ENCODE assay signal across 12 cellular contexts in the genomic region with DNA sequence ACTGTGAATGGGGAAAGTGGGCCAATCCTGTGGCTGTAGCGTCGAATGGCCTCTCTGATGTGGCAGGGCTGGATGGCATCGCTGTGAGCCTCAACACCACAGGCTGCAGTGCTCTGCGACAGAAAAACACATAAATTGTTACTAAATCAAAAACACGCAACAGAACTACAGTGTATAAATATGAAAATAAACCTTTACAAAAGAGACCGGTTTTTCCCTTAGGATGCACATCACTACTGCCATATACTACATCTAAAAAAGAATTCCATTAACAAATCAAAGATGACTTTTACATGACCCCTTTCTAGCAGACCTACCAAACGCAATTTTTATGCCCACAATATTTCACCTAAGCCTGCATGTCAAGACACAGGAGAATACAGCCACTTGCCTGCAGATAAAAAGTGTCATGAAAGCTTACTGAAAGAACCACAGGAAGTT.
DNase-seq lines count a peak whose midpoint lies in the region; ATAC-seq lines count a peak whose summit lies in the region.
"Had no signal": no experiment of that assay in that cellular context is flagged by ENCODE, and none has a peak within 500 bp of the region (broad histone marks: within the 10 kb centered on the region; RNA-seq: fewer than 3 reads in every experiment).

No MANE protein-coding gene starts in this region.

- H3K4me1 Mint-ChIP-seq in effector memory CD8-positive, alpha-beta T cell (ENCODE audit: low read depth in 2 of 2), result peaks cover 21 to 37% of the 10 kb centered on the region in 2 donors

- peak; percentile 11 for DNase-seq in stimulated activated CD4-positive, alpha-beta T cell treated with anti-CD3 and anti-CD28 coated beads, Interleukin-12 subunit alpha, Interleukin-12 subunit beta, amount 100 ng/mL, for 4 hours
- no peak for DNase-seq in stimulated activated CD4-positive, alpha-beta T cell treated with anti-CD3 and anti-CD28 coated beads, Interleukin-4, amount 100 ng/mL, for 4 hours
- DNase-seq in activated T-cell treated with anti-CD3 and anti-CD28 coated beads for 48 hours (ENCODE audit: low read depth), result peak; percentile 9
- DNase-seq in effector memory CD8-positive, alpha-beta T cell, result peak; percentile 39 to 51 (median 48)
- no peak for DNase-seq in RKO (ENCODE audit: low spot score)
- DNase-seq in LoVo (ENCODE audit: low spot score), result no peak
- DNase-seq: cerebellar nuclear complex, esophagus squamous epithelium, SW 1271 had no signal

- no peaks in the 10 kb centered on the region for H3K27me3 Mint-ChIP-seq in effector memory CD8-positive, alpha-beta T cell

- peaks cover 0 to 7% of the 10 kb centered on the region in 2 donors for H3K9me3 Mint-ChIP-seq in effector memory CD8-positive, alpha-beta T cell

- peak overlapping the region; percentile 72 to 85 for H3K4me3 Mint-ChIP-seq in effector memory CD8-positive, alpha-beta T cell

- peak overlapping the region; percentile 84 to 94 for H3K27ac Mint-ChIP-seq in effector memory CD8-positive, alpha-beta T cell

- ATAC-seq in effector memory CD8-positive, alpha-beta T cell (replicated peaks), result peak; percentile 84
- ATAC-seq in GM21717 (IDR thresholded peaks at IDR 0.05; ENCODE audit: unreplicated experiment), result no peak
- ATAC-seq in HG02678 (IDR thresholded peaks at IDR 0.05; ENCODE audit: unreplicated experiment), result no peak
- ATAC-seq: sciatic nerve had no signal

- H3K36me3 Mint-ChIP-seq in effector memory CD8-positive, alpha-beta T cell (ENCODE audit: insufficient read depth), result peaks cover 13% of the 10 kb centered on the region

Comparison
In these comparisons a context has a peak if more than half of its experiments do, and no peak if none do; other contexts are left out.
1. DNase-seq: peak in stimulated activated CD4-positive, alpha-beta T cell treated with anti-CD3 and anti-CD28 coated beads, Interleukin-12 subunit alpha, Interleukin-12 subunit beta, amount 100 ng/mL, for 4 hours (single experiment), activated T-cell treated with anti-CD3 and anti-CD28 coated beads for 48 hours (single experiment) and effector memory CD8-positive, alpha-beta T cell (3 of 3); none in stimulated activated CD4-positive, alpha-beta T cell treated with anti-CD3 and anti-CD28 coated beads, Interleukin-4, amount 100 ng/mL, for 4 hours (0 of 2), RKO (single experiment) and LoVo (single experiment).